ENCODE assay signal across 19 cellular contexts in genomic region chr18:48867978-48868377, GRCh38.
DNase-seq lines count a peak whose midpoint lies in the region; ATAC-seq and TF ChIP-seq lines count a peak whose summit lies in the region.
"Had no signal": no experiment of that assay in that cellular context is flagged by ENCODE, and none has a peak within 500 bp of the region (broad histone marks: within the 10 kb centered on the region; RNA-seq: fewer than 3 reads in every experiment).

No MANE protein-coding gene starts in this region.

- H3K4me3 Mint-ChIP-seq in CD4-positive, alpha-beta memory T cell: no peak overlapping the region
- H3K4me3 Mint-ChIP-seq in activated T-helper 2 cell treated with anti-CD3 and anti-CD28 coated beads, Interferon-gamma antibody, Interleukin-2, Interleukin-4, amounts not matched to agents 10 μg/mL and 5 μg/mL and 100 μg/mL, durations not matched to agents 14 hours and 24 hours and 36 hours (ENCODE audit: low read depth): no peak overlapping the region
- peak overlapping the region; percentile 80 for H3K4me3 Mint-ChIP-seq in natural killer cell treated with Interleukin-12 subunit alpha and Interleukin-12 subunit beta and Interleukin-15 and Interleukin-18, amount 100 ng/mL, for 72 hours
- no peak overlapping the region for H3K4me3 Mint-ChIP-seq in endothelial cell (ENCODE audit: unreplicated experiment)
- H3K4me3 Mint-ChIP-seq: activated naive CD4-positive, alpha-beta T cell treated with anti-CD3 and anti-CD28 coated beads, Interleukin-2, amount 10 ng/mL, durations not matched to agents 7 days and 5 days; type B pancreatic cell had no signal

- H3K9me3 ChIP-seq in CD4-positive, alpha-beta memory T cell (ENCODE audit: control insufficient read depth in 1 of 2, low read length in 2 of 2): no peaks in the 10 kb centered on the region
- no peaks in the 10 kb centered on the region for H3K9me3 ChIP-seq in MM.1S (replicated peaks; ENCODE audit: insufficient read depth, low read length)
- H3K9me3 ChIP-seq: ascending aorta, gastrocnemius medialis had no signal

- H3K4me1 ChIP-seq in CD4-positive, alpha-beta memory T cell (ENCODE audit: insufficient read depth, low read length): peaks cover 26% of the 10 kb centered on the region
- peaks cover 33% of the 10 kb centered on the region for H3K4me1 ChIP-seq in MM.1S (ENCODE audit: low read length)

- H4K20me1 ChIP-seq in MM.1S (ENCODE audit: insufficient read depth, low read length): no peaks in the 10 kb centered on the region

- TF ChIP-seq CTCF in MM.1S (IDR thresholded peaks at IDR 0.05; ENCODE audit: low read length) (no peak), endothelial cell (IDR thresholded peaks at IDR 0.05; ENCODE audit: unreplicated experiment) (no peak)

- H3K27me3 ChIP-seq in CD4-positive, alpha-beta memory T cell (ENCODE audit: insufficient read depth, low read length): no peaks in the 10 kb centered on the region
- H3K27me3 ChIP-seq in MM.1S (replicated peaks; ENCODE audit: insufficient read depth, low read length): no peaks in the 10 kb centered on the region
- H3K27me3 ChIP-seq: ascending aorta, gastrocnemius medialis had no signal

- DNase-seq in CD4-positive, alpha-beta memory T cell: no peak
- DNase-seq in MM.1S (peak; percentile 25), mucosa of gallbladder (ENCODE audit: low spot score) (no peak), endothelial cell (ENCODE audit: low spot score) (no peak)
- no peak for DNase-seq in activated T-helper 2 cell treated with anti-CD3 and anti-CD28 coated beads, Interferon-gamma antibody, Interleukin-2, Interleukin-4, amounts not matched to agents 10 μg/mL and 5 μg/mL and 100 μg/mL, durations not matched to agents 14 hours and 24 hours and 36 hours (ENCODE audit: low spot score)
- no peak for DNase-seq in natural killer cell treated with Interleukin-12 subunit alpha and Interleukin-12 subunit beta and Interleukin-15 and Interleukin-18, amount 100 ng/mL, for 72 hours (ENCODE audit: low spot score)
- no peak for DNase-seq in effector CD8-positive, alpha-beta T cell (lab: John Stamatoyannopoulos, UW)
- DNase-seq: cerebellar nuclear complex, DND-41, gastrocnemius medialis, Kasumi-1, NCI-H2081, NCI-H446 treated with DMSO at 0.1 percent for 48 hours had no signal

- H2AFZ ChIP-seq in MM.1S (ENCODE audit: low read length): no peak overlapping the region

- CTCF ChIA-PET in CD4-positive, alpha-beta memory T cell (lab: Charles Lee; ENCODE audit: partially characterized antibody): interaction anchor here (1.0 to 1.4 kb wide), 2 partner anchors 36 to 90 kb away, joined by 3 to 4 read pairs; no protein-coding TSS in a partner anchor

- POLR2A ChIA-PET in CD4-positive, alpha-beta memory T cell (lab: Charles Lee; ENCODE audit: partially characterized antibody): interaction anchor here (1.0 to 1.6 kb wide), 6 partner anchors 12 to 91 kb away, joined by 3 to 8 read pairs (median 4); no protein-coding TSS in a partner anchor

- intact Hi-C loops in CD4-positive, alpha-beta memory T cell (cut with micrococcal nuclease): loop anchor here (5.0 kb wide), 2 partner anchors 34 to 36 kb away; no protein-coding TSS in a partner anchor
- intact Hi-C loops in activated T-helper 2 cell treated with anti-CD3 and anti-CD28 coated beads, Interferon-gamma antibody, Interleukin-2, Interleukin-4, amounts not matched to agents 10 μg/mL and 5 μg/mL and 100 μg/mL, durations not matched to agents 14 hours and 24 hours and 36 hours (cut with micrococcal nuclease): loop anchor here (1.0 to 5.0 kb wide), 11 partner anchors 34 to 359 kb away; no protein-coding TSS in a partner anchor

- H3K9me2 ChIP-seq in MM.1S (replicated peaks; ENCODE audit: insufficient read depth, low read length): no peaks in the 10 kb centered on the region

- H3K27me3 Mint-ChIP-seq in CD4-positive, alpha-beta memory T cell: no peaks in the 10 kb centered on the region
- H3K27me3 Mint-ChIP-seq in activated T-helper 2 cell treated with anti-CD3 and anti-CD28 coated beads, Interferon-gamma antibody, Interleukin-2, Interleukin-4, amounts not matched to agents 10 μg/mL and 5 μg/mL and 100 μg/mL, durations not matched to agents 14 hours and 24 hours and 36 hours (ENCODE audit: low read depth): no peaks in the 10 kb centered on the region
- no peaks in the 10 kb centered on the region for H3K27me3 Mint-ChIP-seq in natural killer cell treated with Interleukin-12 subunit alpha and Interleukin-12 subunit beta and Interleukin-15 and Interleukin-18, amount 100 ng/mL, for 72 hours
- peaks cover 6% of the 10 kb centered on the region for H3K27me3 Mint-ChIP-seq in endothelial cell (ENCODE audit: unreplicated experiment)
- H3K27me3 Mint-ChIP-seq: type B pancreatic cell had no signal

- H3F3A ChIP-seq in MM.1S (ENCODE audit: insufficient read depth, low read length): peaks cover 26% of the 10 kb centered on the region

- H3K36me3 ChIP-seq in CD4-positive, alpha-beta memory T cell (ENCODE audit: insufficient read depth, low read length): no peaks in the 10 kb centered on the region
- no peaks in the 10 kb centered on the region for H3K36me3 ChIP-seq in MM.1S (replicated peaks; ENCODE audit: insufficient read depth, low read length)
- H3K36me3 ChIP-seq: ascending aorta, gastrocnemius medialis had no signal

- peak overlapping the region; percentile 78 for H3K9ac ChIP-seq in MM.1S (ENCODE audit: low read length)

- peaks cover 17 to 33% (median 18%) of the 10 kb centered on the region in 4 donors for H3K4me1 Mint-ChIP-seq in CD4-positive, alpha-beta memory T cell
- peaks cover 36% of the 10 kb centered on the region for H3K4me1 Mint-ChIP-seq in activated T-helper 2 cell treated with anti-CD3 and anti-CD28 coated beads, Interferon-gamma antibody, Interleukin-2, Interleukin-4, amounts not matched to agents 10 μg/mL and 5 μg/mL and 100 μg/mL, durations not matched to agents 14 hours and 24 hours and 36 hours (ENCODE audit: low read depth)
- H3K4me1 Mint-ChIP-seq in natural killer cell treated with Interleukin-12 subunit alpha and Interleukin-12 subunit beta and Interleukin-15 and Interleukin-18, amount 100 ng/mL, for 72 hours (ENCODE audit: low read depth in 2 of 2): peaks cover 44 to 50% of the 10 kb centered on the region in 2 donors
- H3K4me1 Mint-ChIP-seq in endothelial cell (ENCODE audit: unreplicated experiment): peaks cover 8% of the 10 kb centered on the region

- no peak overlapping the region for H3K4me3 ChIP-seq in CD4-positive, alpha-beta memory T cell (ENCODE audit: low read length in 2 of 2)
- H3K4me3 ChIP-seq in MM.1S (ENCODE audit: low read length): no peak overlapping the region
- H3K4me3 ChIP-seq: ascending aorta, gastrocnemius medialis had no signal

- peak overlapping the region; percentile 65 for H3K4me2 ChIP-seq in MM.1S (ENCODE audit: low read depth, low read length)

- H3K27ac Mint-ChIP-seq in CD4-positive, alpha-beta memory T cell: peak overlapping the region in 4 of 7 donors; percentile 0 to 65 (median 36)
- H3K27ac Mint-ChIP-seq in activated T-helper 2 cell treated with anti-CD3 and anti-CD28 coated beads, Interferon-gamma antibody, Interleukin-2, Interleukin-4, amounts not matched to agents 10 μg/mL and 5 μg/mL and 100 μg/mL, durations not matched to agents 14 hours and 24 hours and 36 hours: peak overlapping the region; percentile 55
- H3K27ac Mint-ChIP-seq in natural killer cell treated with Interleukin-12 subunit alpha and Interleukin-12 subunit beta and Interleukin-15 and Interleukin-18, amount 100 ng/mL, for 72 hours: peak overlapping the region; percentile 92 to 94
- H3K27ac Mint-ChIP-seq in endothelial cell (ENCODE audit: unreplicated experiment): no peak overlapping the region

- no peak overlapping the region for H3K27ac ChIP-seq in CD4-positive, alpha-beta memory T cell (ENCODE audit: low read depth, low read length)
- peak overlapping the region; percentile 98 for H3K27ac ChIP-seq in MM.1S (ENCODE audit: low read length)
- H3K27ac ChIP-seq: gastrocnemius medialis had no signal

- H3K79me2 ChIP-seq in MM.1S (ENCODE audit: low read length): no peaks in the 10 kb centered on the region

- peaks cover 0 to 3% (median 0%) of the 10 kb centered on the region in 8 donors for H3K9me3 Mint-ChIP-seq in CD4-positive, alpha-beta memory T cell
- no peaks in the 10 kb centered on the region for H3K9me3 Mint-ChIP-seq in activated T-helper 2 cell treated with anti-CD3 and anti-CD28 coated beads, Interferon-gamma antibody, Interleukin-2, Interleukin-4, amounts not matched to agents 10 μg/mL and 5 μg/mL and 100 μg/mL, durations not matched to agents 14 hours and 24 hours and 36 hours
- H3K9me3 Mint-ChIP-seq in natural killer cell treated with Interleukin-12 subunit alpha and Interleukin-12 subunit beta and Interleukin-15 and Interleukin-18, amount 100 ng/mL, for 72 hours: no peaks in the 10 kb centered on the region
- no peaks in the 10 kb centered on the region for H3K9me3 Mint-ChIP-seq in endothelial cell (ENCODE audit: unreplicated experiment)
- H3K9me3 Mint-ChIP-seq: type B pancreatic cell had no signal

- no peaks in the 10 kb centered on the region for H3K36me3 Mint-ChIP-seq in CD4-positive, alpha-beta memory T cell
- H3K36me3 Mint-ChIP-seq in activated T-helper 2 cell treated with anti-CD3 and anti-CD28 coated beads, Interferon-gamma antibody, Interleukin-2, Interleukin-4, amounts not matched to agents 10 μg/mL and 5 μg/mL and 100 μg/mL, durations not matched to agents 14 hours and 24 hours and 36 hours (ENCODE audit: low read depth): peaks cover 3% of the 10 kb centered on the region
- no peaks in the 10 kb centered on the region for H3K36me3 Mint-ChIP-seq in natural killer cell treated with Interleukin-12 subunit alpha and Interleukin-12 subunit beta and Interleukin-15 and Interleukin-18, amount 100 ng/mL, for 72 hours
- no peaks in the 10 kb centered on the region for H3K36me3 Mint-ChIP-seq in endothelial cell (ENCODE audit: low read depth, unreplicated experiment)
- H3K36me3 Mint-ChIP-seq: activated naive CD4-positive, alpha-beta T cell treated with anti-CD3 and anti-CD28 coated beads, Interleukin-2, amount 10 ng/mL, durations not matched to agents 7 days and 5 days; type B pancreatic cell had no signal

- no peak for ATAC-seq in natural killer cell treated with Interleukin-12 subunit alpha and Interleukin-12 subunit beta and Interleukin-15 and Interleukin-18, amount 100 ng/mL, for 72 hours
- ATAC-seq: esophagus mucosa, gastrocnemius medialis, HCT116, SK-N-SH treated with all-trans-retinoic acid at 6 μM for 48 hours had no signal
